1 cellular context compared by ENCODE assay signal in genomic region chr17:76240461-76241204, GRCh38.
TF ChIP-seq lines count a peak whose summit lies in the region.

TSS of gene RNF157 (minus strand) at chr17:76240493. CDS start at chr17:76240240, 253 bp downstream.

TF ChIP-seq in HepG2, 621 proteins besides CTCF, POLR2A, EP300 and RAD21 (continued from another document and continues in another):
- TF ChIP-seq ZNF530 (CRISPR knock-in tag; IDR thresholded peaks at IDR 0.05; ENCODE audit: low read depth) = 0 out of 2 replicates have a peak, but pooled peaks have one; percentile 56
- TF ChIP-seq SIX4 (CRISPR knock-in tag; IDR thresholded peaks at IDR 0.05) = peak; percentile 74
- TF ChIP-seq FOXO1 (CRISPR knock-in tag; IDR thresholded peaks at IDR 0.05) = 0 out of 2 replicates have a peak, but pooled peaks have one; percentile 18
- peak; percentile 64 for TF ChIP-seq SRY (CRISPR knock-in tag; IDR thresholded peaks at IDR 0.05)
- 0 out of 2 replicates have a peak, but pooled peaks have one; percentile 48 for TF ChIP-seq PITX1 (CRISPR knock-in tag; IDR thresholded peaks at IDR 0.05)
- no peak for TF ChIP-seq REL (CRISPR knock-in tag; conservative IDR thresholded peaks at IDR 0.05)
- TF ChIP-seq EZH2 (conservative IDR thresholded peaks at IDR 0.05; ENCODE audit: low read depth, low read length) = peak; percentile 100
- TF ChIP-seq ZMYM3 (CRISPR knock-in tag; IDR thresholded peaks at IDR 0.05) = 0 out of 2 replicates have a peak, but pooled peaks have one; percentile 25
- no peak for TF ChIP-seq ZNF816 (CRISPR knock-in tag; IDR thresholded peaks at IDR 0.05; ENCODE audit: borderline replicate concordance)
- peak; percentile 64 for TF ChIP-seq XRCC5 (optimal IDR thresholded peaks at IDR 0.05; ENCODE audit: low read length)
- TF ChIP-seq ZNF678 (CRISPR knock-in tag; IDR thresholded peaks at IDR 0.05) = no peak
- TF ChIP-seq ZNF562 (CRISPR knock-in tag; IDR thresholded peaks at IDR 0.05; ENCODE audit: borderline replicate concordance) = 0 out of 2 replicates have a peak, but pooled peaks have one; percentile 46
- no peak for TF ChIP-seq NCOR1 (IDR thresholded peaks at IDR 0.05; ENCODE audit: borderline replicate concordance, low read length)
- TF ChIP-seq PHF20 (CRISPR knock-in tag; IDR thresholded peaks at IDR 0.05) = 0 out of 2 replicates have a peak, but pooled peaks have one; percentile 25
- peak; percentile 78; the same call in 1 of the 2 replicates for TF ChIP-seq ZNF44 (CRISPR knock-in tag; IDR thresholded peaks at IDR 0.05)
- TF ChIP-seq ZNF10 (CRISPR knock-in tag; IDR thresholded peaks at IDR 0.05; ENCODE audit: borderline replicate concordance, low read depth) = no peak
- peak; percentile 55; the same call in 1 of the 2 replicates for TF ChIP-seq EED (CRISPR knock-in tag; IDR thresholded peaks at IDR 0.05)
- peak; percentile 25; the same call in 1 of the 2 replicates for TF ChIP-seq ZNF674 (CRISPR knock-in tag; IDR thresholded peaks at IDR 0.05; ENCODE audit: low read depth)
- TF ChIP-seq ARID5B (CRISPR knock-in tag; IDR thresholded peaks at IDR 0.05) = 0 out of 2 replicates have a peak, but pooled peaks have one; percentile 11
- peak; percentile 73; the same call in 1 of the 2 replicates for TF ChIP-seq ZNF333 (CRISPR knock-in tag; IDR thresholded peaks at IDR 0.05; ENCODE audit: borderline replicate concordance)
- TF ChIP-seq NKX3-1 (CRISPR knock-in tag; IDR thresholded peaks at IDR 0.05) = 0 out of 2 replicates have a peak, but pooled peaks have one; percentile 36
- TF ChIP-seq TFDP1 (CRISPR knock-in tag; IDR thresholded peaks at IDR 0.05; ENCODE audit: borderline replicate concordance) = peak; percentile 84; the same call in 1 of the 2 replicates
- TF ChIP-seq ZNF709 (CRISPR knock-in tag; IDR thresholded peaks at IDR 0.05) = peak; percentile 69; the same call in 1 of the 2 replicates
- TF ChIP-seq IRX3 (CRISPR knock-in tag; IDR thresholded peaks at IDR 0.05; ENCODE audit: borderline replicate concordance, low read depth) = peak; percentile 47; the same call in 1 of the 2 replicates
- TF ChIP-seq ZNF687 (CRISPR knock-in tag; IDR thresholded peaks at IDR 0.05) = peak; percentile 65
- no peak for TF ChIP-seq ZNF326 (CRISPR knock-in tag; IDR thresholded peaks at IDR 0.05; ENCODE audit: borderline replicate concordance)
- TF ChIP-seq ZNF574 (CRISPR knock-in tag; IDR thresholded peaks at IDR 0.05) = 0 out of 2 replicates have a peak, but pooled peaks have one; percentile 9
- TF ChIP-seq DMTF1 (CRISPR knock-in tag; IDR thresholded peaks at IDR 0.05) = no peak
- TF ChIP-seq PHF8 (CRISPR knock-in tag; IDR thresholded peaks at IDR 0.05) = peak; percentile 39; the same call in 1 of the 2 replicates
- TF ChIP-seq TARDBP (CRISPR knock-in tag; IDR thresholded peaks at IDR 0.05) = no peak; the same call in 1 of the 2 replicates
- no peak for TF ChIP-seq TEAD3 (CRISPR knock-in tag; optimal IDR thresholded peaks at IDR 0.05; ENCODE audit: borderline replicate concordance)
- peak; percentile 47; the same call in 1 of the 2 replicates for TF ChIP-seq ARID4A (CRISPR knock-in tag; IDR thresholded peaks at IDR 0.05; ENCODE audit: borderline replicate concordance)
- peak; percentile 31; the same call in 1 of the 2 replicates for TF ChIP-seq TAF1 (CRISPR knock-in tag; IDR thresholded peaks at IDR 0.05)
- peak; percentile 72; the same call in 1 of the 2 replicates for TF ChIP-seq ZNF605 (CRISPR knock-in tag; IDR thresholded peaks at IDR 0.05)
- no peak for TF ChIP-seq PHF21A (CRISPR knock-in tag; IDR thresholded peaks at IDR 0.05)
- 0 out of 2 replicates have a peak, but pooled peaks have one; percentile 25 for TF ChIP-seq ZNF788 (CRISPR knock-in tag; IDR thresholded peaks at IDR 0.05; ENCODE audit: borderline replicate concordance)
- TF ChIP-seq ZNF432 (CRISPR knock-in tag; IDR thresholded peaks at IDR 0.05; ENCODE audit: borderline replicate concordance) = no peak
- peak; percentile 32; the same call in 1 of the 2 replicates for TF ChIP-seq ZNF572 (CRISPR knock-in tag; IDR thresholded peaks at IDR 0.05)
- TF ChIP-seq ZNF160 (CRISPR knock-in tag; IDR thresholded peaks at IDR 0.05) = 0 out of 2 replicates have a peak, but pooled peaks have one; percentile 12
- peak; percentile 27; the same call in 1 of the 2 replicates for TF ChIP-seq GMEB1 (CRISPR knock-in tag; IDR thresholded peaks at IDR 0.05; ENCODE audit: borderline replicate concordance)
